Comparison of ENCODE assay signal across 1 cellular context in genomic region chr9:35489313-35490154, GRCh38.
TF ChIP-seq lines count a peak whose summit lies in the region.

Gene RUSC2, plus strand, starts transcription at chr9:35490111. Its CDS starts 56,411 bp downstream, at chr9:35546522.

TF ChIP-seq in K562, 482 proteins besides CTCF, POLR2A, EP300 and RAD21 (continued from another document and continues in another):
- no peak for TF ChIP-seq MBD1 (CRISPR knock-in tag; IDR thresholded peaks at IDR 0.05)
- no peak for TF ChIP-seq SNIP1 (IDR thresholded peaks at IDR 0.05; ENCODE audit: low read depth)
- TF ChIP-seq LCOR (CRISPR knock-in tag; IDR thresholded peaks at IDR 0.05), result 0 out of 2 replicates have a peak, but pooled peaks have one; percentile 41
- no peak for TF ChIP-seq STAT6 (CRISPR knock-in tag; IDR thresholded peaks at IDR 0.05)
- no peak for TF ChIP-seq GATAD2A (IDR thresholded peaks at IDR 0.05)
- TF ChIP-seq ESRRB (CRISPR knock-in tag; IDR thresholded peaks at IDR 0.05; ENCODE audit: borderline replicate concordance), result no peak
- peak in 1 of 2 experiments; percentile 52; a peak in 1 of 4 replicates for TF ChIP-seq SRF (CRISPR knock-in tag; IDR thresholded peaks at IDR 0.05)
- no peak for TF ChIP-seq DLX4 (CRISPR knock-in tag; IDR thresholded peaks at IDR 0.05)
- no peak for TF ChIP-seq MECOM (CRISPR knock-in tag; IDR thresholded peaks at IDR 0.05)
- TF ChIP-seq RFX1 (IDR thresholded peaks at IDR 0.05), result peak; percentile 31; the same call in 1 of the 2 replicates
- no peak for TF ChIP-seq ZNF507 (tag; conservative IDR thresholded peaks at IDR 0.05)
- TF ChIP-seq ZKSCAN8 (CRISPR knock-in tag; IDR thresholded peaks at IDR 0.05), result peak; percentile 99
- no peak for TF ChIP-seq HDGF (IDR thresholded peaks at IDR 0.05)
- TF ChIP-seq SIN3B (IDR thresholded peaks at IDR 0.05; ENCODE audit: low read depth), result no peak
- no peak for TF ChIP-seq HNRNPUL1 (IDR thresholded peaks at IDR 0.05; ENCODE audit: low read length)
- TF ChIP-seq ZNF212 (CRISPR knock-in tag; IDR thresholded peaks at IDR 0.05), result no peak
- TF ChIP-seq JUND (IDR thresholded peaks at IDR 0.05; ENCODE audit: borderline replicate concordance, low read depth, low read length), result peak; percentile 93
- no peak; the same call in 2 of the 3 replicates for TF ChIP-seq JUND (tag; IDR thresholded peaks at IDR 0.05; ENCODE audit: borderline replicate concordance, low read depth, low read length)
- TF ChIP-seq ATF7 (IDR thresholded peaks at IDR 0.05), result peak; percentile 99
- TF ChIP-seq ATF2 (CRISPR knock-in tag; IDR thresholded peaks at IDR 0.05), result no peak
- TF ChIP-seq USF2 (CRISPR knock-in tag; IDR thresholded peaks at IDR 0.05), result peak; percentile 75
- no peak for TF ChIP-seq SRSF3 (IDR thresholded peaks at IDR 0.05; ENCODE audit: insufficient read depth, low read length)
- TF ChIP-seq MEF2A (IDR thresholded peaks at IDR 0.05; ENCODE audit: control insufficient read depth, low read depth, low read length), result no peak
- no peak for TF ChIP-seq ARHGAP35 (IDR thresholded peaks at IDR 0.05; ENCODE audit: partially characterized antibody)
- TF ChIP-seq KLF13 (tag; IDR thresholded peaks at IDR 0.05; ENCODE audit: borderline replicate concordance, low read depth), result no peak
- no peak for TF ChIP-seq TCFL5 (CRISPR knock-in tag; conservative IDR thresholded peaks at IDR 0.05)
- TF ChIP-seq CREB1 (IDR thresholded peaks at IDR 0.05), result no peak
- peak; percentile 54; the same call in 1 of the 2 replicates for TF ChIP-seq CREB1 (CRISPR knock-in tag; IDR thresholded peaks at IDR 0.05)
- peak; percentile 46 for TF ChIP-seq ZNF316 (IDR thresholded peaks at IDR 0.05)
- no peak for TF ChIP-seq POU5F1 (IDR thresholded peaks at IDR 0.05; ENCODE audit: borderline replicate concordance, low read depth, low read length, partially characterized antibody)
- no peak for TF ChIP-seq DPF2 (IDR thresholded peaks at IDR 0.05)
- no peak for TF ChIP-seq NR4A1 (CRISPR knock-in tag; IDR thresholded peaks at IDR 0.05)
- no peak for TF ChIP-seq NR4A1 (tag; IDR thresholded peaks at IDR 0.05)
- peak; percentile 41; the same call in 1 of the 2 replicates for TF ChIP-seq SOX6 (IDR thresholded peaks at IDR 0.05)
- peak in 1 of 2 experiments; percentile 60; a peak in 1 of 4 replicates for TF ChIP-seq ZNF639 (CRISPR knock-in tag; conservative IDR thresholded peaks at IDR 0.05 in 1 of 2, IDR thresholded peaks at IDR 0.05 in 1 of 2)
- TF ChIP-seq E2F8 (IDR thresholded peaks at IDR 0.05; ENCODE audit: low read depth, partially characterized antibody), result peak; percentile 80
- TF ChIP-seq ZBTB43 (CRISPR knock-in tag; IDR thresholded peaks at IDR 0.05), result peak; percentile 59; the same call in 1 of the 2 replicates
- TF ChIP-seq ADNP (tag; IDR thresholded peaks at IDR 0.05), result no peak
- TF ChIP-seq POLR2G (IDR thresholded peaks at IDR 0.05; ENCODE audit: low read depth, low read length), result peak; percentile 92
- TF ChIP-seq ILF3 (IDR thresholded peaks at IDR 0.05; ENCODE audit: borderline replicate concordance), result no peak
- TF ChIP-seq ZFP30 (CRISPR knock-in tag; IDR thresholded peaks at IDR 0.05; ENCODE audit: borderline replicate concordance), result no peak
- no peak for TF ChIP-seq SMARCE1 (IDR thresholded peaks at IDR 0.05)
- no peak for TF ChIP-seq ATF6 (CRISPR knock-in tag; IDR thresholded peaks at IDR 0.05)
- no peak for TF ChIP-seq GTF2A2 (tag; IDR thresholded peaks at IDR 0.05)
- TF ChIP-seq ARID1B (IDR thresholded peaks at IDR 0.05), result peak; percentile 8; the same call in 1 of the 2 replicates
- peak; percentile 89 for TF ChIP-seq MITF (IDR thresholded peaks at IDR 0.05)
- TF ChIP-seq ZNF707 (CRISPR knock-in tag; conservative IDR thresholded peaks at IDR 0.05), result no peak
- no peak for TF ChIP-seq ZBTB12 (CRISPR knock-in tag; IDR thresholded peaks at IDR 0.05)
